Comparison of ENCODE assay signal across 11 cellular contexts in genomic region chr14:61178226-61179060, GRCh38.
DNase-seq lines count a peak whose midpoint lies in the region; ATAC-seq, FAIRE-seq and TF ChIP-seq lines count a peak whose summit lies in the region.
"Had no signal": no experiment of that assay in that cellular context is flagged by ENCODE, and none has a peak within 500 bp of the region (broad histone marks: within the 10 kb centered on the region; RNA-seq: fewer than 3 reads in every experiment).

No MANE protein-coding gene starts in this region.

- no TSS peak for BruUV-seq in Panc1 (replicated peaks; lab: Mats Ljungman, UMichigan)

- intact Hi-C loops in CD4-positive, alpha-beta memory T cell (cut with micrococcal nuclease) = no loop called here
- intact Hi-C loops in Panc1 (cut with micrococcal nuclease; ENCODE audit: unreplicated experiment) (no loop called here), sciatic nerve (cut with DNase I) (no loop called here), kidney (cut with DNase I) (no loop called here)

- peak overlapping the region; percentile 4 to 12 for H3K4me3 ChIP-seq in CD4-positive, alpha-beta memory T cell (ENCODE audit: low read length in 2 of 2)
- H3K4me3 ChIP-seq in Panc1 (ENCODE audit: low read depth in 2 of 2, low read length in 2 of 2) = peak overlapping the region in 1 of 2 experiments; percentile 16; a peak in 1 of 4 replicates
- H3K4me3 ChIP-seq in kidney (ENCODE audit: low read length in 2 of 2) = no peak overlapping the region

- H3K4me3 Mint-ChIP-seq in CD4-positive, alpha-beta memory T cell = peak overlapping the region; percentile 76 to 91 (median 82)
- peak overlapping the region; percentile 36 for H3K4me3 Mint-ChIP-seq in central memory CD8-positive, alpha-beta T cell

- FAIRE-seq in kidney (lab: Jason Lieb, UNC) = no peak
- FAIRE-seq: GM18507 had no signal

- no peaks in the 10 kb centered on the region for H3K9me3 Mint-ChIP-seq in CD4-positive, alpha-beta memory T cell
- H3K9me3 Mint-ChIP-seq in central memory CD8-positive, alpha-beta T cell = no peaks in the 10 kb centered on the region

- H3K9ac ChIP-seq in kidney (ENCODE audit: low read length in 2 of 2) = no peak overlapping the region

- TF ChIP-seq CTCF in Panc1 (IDR thresholded peaks at IDR 0.05) (no peak), kidney (IDR thresholded peaks at IDR 0.05; ENCODE audit: borderline replicate concordance, extremely low read depth, insufficient read depth) (no peak)

- H3K36me3 ChIP-seq in CD4-positive, alpha-beta memory T cell (ENCODE audit: insufficient read depth, low read length) = no peaks in the 10 kb centered on the region
- no peaks in the 10 kb centered on the region for H3K36me3 ChIP-seq in Panc1 (ENCODE audit: control insufficient read depth, insufficient read depth, low read length)
- H3K36me3 ChIP-seq in kidney (ENCODE audit: control insufficient read depth in 1 of 2, insufficient read depth in 2 of 2, low read length in 2 of 2) = no peaks in the 10 kb centered on the region
- H3K36me3 ChIP-seq: neutrophil had no signal

- H3K36me3 Mint-ChIP-seq in CD4-positive, alpha-beta memory T cell = no peaks in the 10 kb centered on the region
- H3K36me3 Mint-ChIP-seq in central memory CD8-positive, alpha-beta T cell (ENCODE audit: insufficient read depth) = peaks cover 4% of the 10 kb centered on the region

- no peaks in the 10 kb centered on the region for H3K9me3 ChIP-seq in CD4-positive, alpha-beta memory T cell (ENCODE audit: control insufficient read depth in 1 of 2, low read length in 2 of 2)
- H3K9me3 ChIP-seq in Panc1 (ENCODE audit: control insufficient read depth, insufficient read depth, low read depth, low read length) (no peaks in the 10 kb centered on the region), kidney (ENCODE audit: control insufficient read depth in 1 of 2, low read length in 2 of 2) (no peaks in the 10 kb centered on the region)
- H3K9me3 ChIP-seq: neutrophil had no signal

- peaks cover 9% of the 10 kb centered on the region for H3K4me1 ChIP-seq in CD4-positive, alpha-beta memory T cell (ENCODE audit: insufficient read depth, low read length)
- peaks cover 10% of the 10 kb centered on the region for H3K4me1 ChIP-seq in Panc1 (ENCODE audit: control insufficient read depth, insufficient read depth, low read length)
- no peaks in the 10 kb centered on the region for H3K4me1 ChIP-seq in kidney (ENCODE audit: control insufficient read depth in 1 of 2, insufficient read depth in 1 of 2, low read depth in 1 of 2, low read length in 2 of 2)

- peaks cover 0 to 2% of the 10 kb centered on the region in 2 donors for H3K27me3 Mint-ChIP-seq in CD4-positive, alpha-beta memory T cell
- H3K27me3 Mint-ChIP-seq in central memory CD8-positive, alpha-beta T cell = peaks cover 44% of the 10 kb centered on the region

- peak in 3 of 5 donors; percentile 6 to 27 (median 8) for DNase-seq in CD4-positive, alpha-beta memory T cell
- DNase-seq in Panc1 (ENCODE audit: low read depth, low spot score) = peak; percentile 72
- DNase-seq in central memory CD8-positive, alpha-beta T cell (ENCODE audit: low spot score in 2 of 2) = no peak
- DNase-seq in sciatic nerve (ENCODE audit: low spot score) = no peak
- no peak for DNase-seq in activated CD4-positive, CD25-positive, alpha-beta regulatory T cell (lab: John Stamatoyannopoulos, UW)
- DNase-seq in NCI-H82 (lab: John Stamatoyannopoulos, UW) = no peak
- DNase-seq in kidney = no peak
- DNase-seq: T-helper 9 cell had no signal

- peaks cover 17 to 29% (median 26%) of the 10 kb centered on the region in 4 donors for H3K4me1 Mint-ChIP-seq in CD4-positive, alpha-beta memory T cell
- peaks cover 10% of the 10 kb centered on the region for H3K4me1 Mint-ChIP-seq in central memory CD8-positive, alpha-beta T cell

- POLR2A ChIA-PET in CD4-positive, alpha-beta memory T cell (lab: Charles Lee; ENCODE audit: partially characterized antibody) = no interaction called here
- POLR2A ChIA-PET in Panc1 (lab: Charles Lee) = no interaction called here

- CTCF ChIA-PET in CD4-positive, alpha-beta memory T cell (lab: Charles Lee; ENCODE audit: partially characterized antibody) = no interaction called here
- CTCF ChIA-PET in Panc1 (lab: Charles Lee) = interaction anchor here (0.5 kb wide), 1 partner anchor 520 kb away, joined by 3 read pairs; no protein-coding TSS in a partner anchor

- ATAC-seq in Panc1 (peak; percentile 90), sciatic nerve (peak; percentile 40), HG03439 (IDR thresholded peaks at IDR 0.05; ENCODE audit: unreplicated experiment) (no peak)
- ATAC-seq in central memory CD8-positive, alpha-beta T cell (replicated peaks; ENCODE audit: extremely low read depth, poor library complexity, severe bottlenecking) = no peak

- in situ Hi-C loops in Panc1 (cut with HindIII; ENCODE audit: low pct_unique_long_range_greater_than_20kb, low sequenced_read_pairs) = no loop called here

- peak overlapping the region in 6 of 7 donors; percentile 1 to 76 (median 64) for H3K27ac Mint-ChIP-seq in CD4-positive, alpha-beta memory T cell
- no peak overlapping the region for H3K27ac Mint-ChIP-seq in central memory CD8-positive, alpha-beta T cell (ENCODE audit: low read depth)

- no peak overlapping the region for H3K27ac ChIP-seq in CD4-positive, alpha-beta memory T cell (ENCODE audit: low read depth, low read length)
- peak overlapping the region; percentile 54; the same call in 1 of the 2 replicates for H3K27ac ChIP-seq in Panc1 (ENCODE audit: low read length)
- H3K27ac ChIP-seq in kidney (ENCODE audit: low read depth in 2 of 2, low read length in 2 of 2) = no peak overlapping the region
- H3K27ac ChIP-seq: neutrophil had no signal

- no peaks in the 10 kb centered on the region for H3K27me3 ChIP-seq in CD4-positive, alpha-beta memory T cell (ENCODE audit: insufficient read depth, low read length)
- H3K27me3 ChIP-seq in Panc1 (ENCODE audit: control insufficient read depth, insufficient read depth, low read length) = no peaks in the 10 kb centered on the region

Comparison
In these comparisons a context has a peak if more than half of its experiments do, and no peak if none do; other contexts are left out.
1. DNase-seq: peak in CD4-positive, alpha-beta memory T cell (3 of 5) and Panc1 (single experiment); none in central memory CD8-positive, alpha-beta T cell (0 of 2), sciatic nerve (single experiment), activated CD4-positive, CD25-positive, alpha-beta regulatory T cell (0 of 4), NCI-H82 (single experiment) and kidney (single experiment).
2. H3K4me3 ChIP-seq: peak in CD4-positive, alpha-beta memory T cell (2 of 2); none in kidney (0 of 2).
3. ATAC-seq: peak in Panc1 (single experiment) and sciatic nerve (single experiment); none in central memory CD8-positive, alpha-beta T cell (single experiment) and HG03439 (single experiment).